8 cellular contexts compared by ENCODE assay signal in genomic region chr17:30292490-30292858, GRCh38. TPM values are rescaled to one million over a fixed set of nuclear protein-coding genes. Genes with fewer than 3 reads are reported as not detected.
DNase-seq lines count a peak whose midpoint lies in the region; ATAC-seq and TF ChIP-seq lines count a peak whose summit lies in the region.

No MANE protein-coding gene starts in this region.

- CTCF ChIA-PET in HEK293T (lab: Yijun Ruan, JAX), result interaction anchor here (1.9 kb wide), 1 partner anchor 48 kb away, joined by 6 read pairs; no protein-coding TSS in a partner anchor

- no peak overlapping the region for H3K4me3 Mint-ChIP-seq in activated T-helper 17 cell treated with anti-CD3 and anti-CD28 coated beads, Interleukin-2, amount 50 U/mL, for 72 hours

- peak overlapping the region; percentile 58 for H3K27ac Mint-ChIP-seq in activated T-helper 17 cell treated with anti-CD3 and anti-CD28 coated beads, Interleukin-2, amount 50 U/mL, for 72 hours

- H3K27ac ChIP-seq in iPS-20b (ENCODE audit: low read length) (no peak overlapping the region), stomach smooth muscle (ENCODE audit: low read length) (peak overlapping the region; percentile 60)

- H3K9ac ChIP-seq in iPS-20b (ENCODE audit: low read depth, low read length) (peak overlapping the region; percentile 72; the same call in 1 of the 2 replicates), stomach smooth muscle (ENCODE audit: low read length in 2 of 2) (peak overlapping the region; percentile 71 to 90)

- H3K4me3 ChIP-seq in iPS-20b (ENCODE audit: low read length) (peak overlapping the region; percentile 97), stomach smooth muscle (ENCODE audit: low read length in 2 of 2) (peak overlapping the region; percentile 65 to 94)

- H3K9me3 ChIP-seq in iPS-20b (ENCODE audit: insufficient read depth, low read depth, low read length) (no peaks in the 10 kb centered on the region), stomach smooth muscle (ENCODE audit: control insufficient read depth in 2 of 2, low read length in 2 of 2) (no peaks in the 10 kb centered on the region)

- peaks cover 11% of the 10 kb centered on the region for H3K4me1 Mint-ChIP-seq in activated T-helper 17 cell treated with anti-CD3 and anti-CD28 coated beads, Interleukin-2, amount 50 U/mL, for 72 hours

- H3K27me3 Mint-ChIP-seq in activated T-helper 17 cell treated with anti-CD3 and anti-CD28 coated beads, Interleukin-2, amount 50 U/mL, for 72 hours, result no peaks in the 10 kb centered on the region

- DNase-seq in HEK293T (ENCODE audit: extremely low spot score), result no peak
- DNase-seq in stimulated activated CD4-positive, alpha-beta T cell treated with anti-CD3 and anti-CD28 coated beads, Interleukin-4, amount 100 ng/mL, for 1 hour, result no peak

- H3K36me3 ChIP-seq in iPS-20b (ENCODE audit: insufficient read depth, low read depth, low read length), result peaks cover 15% of the 10 kb centered on the region
- peaks cover 2% of the 10 kb centered on the region in 2 donors for H3K36me3 ChIP-seq in stomach smooth muscle (ENCODE audit: control insufficient read depth in 2 of 2, insufficient read depth in 2 of 2, low read length in 2 of 2)

- no peaks in the 10 kb centered on the region for H3K9me3 Mint-ChIP-seq in activated T-helper 17 cell treated with anti-CD3 and anti-CD28 coated beads, Interleukin-2, amount 50 U/mL, for 72 hours

- H3K4me1 ChIP-seq in iPS-20b (ENCODE audit: insufficient read depth, low read length) (peaks cover 3% of the 10 kb centered on the region; the same call in 1 of the 2 replicates), stomach smooth muscle (ENCODE audit: control insufficient read depth, insufficient read depth, low read length) (peaks cover 7% of the 10 kb centered on the region)

- peaks cover 27% of the 10 kb centered on the region for H3K36me3 Mint-ChIP-seq in activated T-helper 17 cell treated with anti-CD3 and anti-CD28 coated beads, Interleukin-2, amount 50 U/mL, for 72 hours (ENCODE audit: low read depth)

- POLR2A ChIA-PET in HEK293T (lab: Yijun Ruan, JAX), result interaction anchor here (0.6 to 2.6 kb wide), 14 partner anchors 8 to 188 kb away, joined by 3 to 29 read pairs (median 4); partner anchors contain the start of genes NSRP1 and TMIGD1

- H3K27me3 ChIP-seq in iPS-20b (ENCODE audit: insufficient read depth, low read length), result peaks cover 28% of the 10 kb centered on the region
- no peaks in the 10 kb centered on the region for H3K27me3 ChIP-seq in stomach smooth muscle (ENCODE audit: control insufficient read depth in 1 of 2, insufficient read depth in 2 of 2, low read length in 2 of 2)

- no peak for ATAC-seq in activated T-helper 17 cell treated with anti-CD3 and anti-CD28 coated beads, Interleukin-2, amount 50 U/mL, for 72 hours (replicated peaks)
- no peak for ATAC-seq in HG02588 (IDR thresholded peaks at IDR 0.05; ENCODE audit: unreplicated experiment)
- no peak for ATAC-seq in HG03457 (IDR thresholded peaks at IDR 0.05; ENCODE audit: unreplicated experiment)
- no peak for ATAC-seq in GM19324 (IDR thresholded peaks at IDR 0.05; ENCODE audit: low FRiP score, unreplicated experiment)

TF ChIP-seq in HEK293T, 16 proteins besides CTCF, POLR2A, EP300 and RAD21:
- TF ChIP-seq L3MBTL2 (conservative IDR thresholded peaks at IDR 0.05) (0 out of 2 replicates have a peak, but pooled peaks have one; percentile 5), ARNT (IDR thresholded peaks at IDR 0.05) (no peak)

RNA-seq across cellular contexts. Expression of gene BLMH, which starts 0.7 kb away (rescaled TPM):
- 10 to 100 TPM; 24.3 to 51.0 TPM for total RNA-seq in activated T-helper 17 cell treated with anti-CD3 and anti-CD28 coated beads, Interleukin-2, amount 50 U/mL, for 72 hours

RNA-seq across cellular contexts. Expression of gene TMIGD1, which starts 41.4 kb away (rescaled TPM):
- total RNA-seq in activated T-helper 17 cell treated with anti-CD3 and anti-CD28 coated beads, Interleukin-2, amount 50 U/mL, for 72 hours, result not detected

RNA-seq across cellular contexts. Expression of gene SLC6A4, which starts 57.0 kb away (rescaled TPM):
- total RNA-seq in activated T-helper 17 cell treated with anti-CD3 and anti-CD28 coated beads, Interleukin-2, amount 50 U/mL, for 72 hours, result not detected
